8 cellular contexts compared by ENCODE assay signal in the genomic region with DNA sequence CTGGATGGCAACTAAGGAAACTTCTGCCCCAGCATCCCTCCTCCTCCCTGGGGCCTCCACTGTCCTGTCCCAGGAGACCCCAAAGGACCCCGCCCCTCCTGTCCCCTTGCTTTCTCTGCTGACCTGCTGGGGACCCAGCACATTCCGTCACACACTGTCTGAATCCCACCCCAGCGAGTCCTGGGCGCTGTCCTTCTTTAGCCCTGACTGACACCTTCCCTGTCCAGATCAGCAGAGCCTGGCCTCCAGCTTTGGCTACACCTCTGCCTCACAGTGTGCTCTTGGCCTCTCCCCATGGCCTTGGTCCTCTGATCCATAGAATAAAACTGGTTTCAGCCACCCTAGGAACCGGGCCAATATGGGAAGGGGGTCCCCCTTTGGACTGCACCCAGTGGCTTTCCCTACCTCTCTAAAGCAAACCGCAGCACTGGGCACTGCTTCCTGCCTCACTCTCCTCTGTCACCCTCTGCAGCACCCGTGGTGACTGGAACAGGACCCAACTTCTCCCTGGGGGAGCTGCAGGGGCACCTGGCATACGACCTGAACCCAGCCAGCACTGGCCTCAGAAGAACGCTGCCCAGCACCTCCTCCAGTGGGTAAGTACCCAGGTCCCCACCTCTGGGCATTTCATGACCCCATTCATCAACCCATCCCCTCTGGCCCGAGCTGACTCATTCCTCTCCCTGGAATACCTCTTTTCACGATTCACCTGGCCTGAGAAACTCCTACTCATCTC. TPM values are rescaled to one million over a fixed set of nuclear protein-coding genes. Genes with fewer than 3 reads are reported as not detected.
A peak's percentile ranks its signal among the peaks of the same experiment; 100 is the strongest.
DNase-seq lines count a peak whose midpoint lies in the region; ATAC-seq and TF ChIP-seq lines count a peak whose summit lies in the region.

No MANE protein-coding gene starts in this region.

- peak overlapping the region in 6 of 10 experiments; percentile 47 to 71 (median 60); a peak in 6 of 20 replicates for H3K4me3 ChIP-seq in BLaER1 treated with 17β-estradiol and CSF1 and Interleukin-3, amounts not matched to agents 10 nM and 100 nM
- H3K4me3 ChIP-seq in LNCaP clone FGC (ENCODE audit: low read depth, low read length) = peak overlapping the region; percentile 59; the same call in 1 of the 2 replicates
- H3K4me3 ChIP-seq in dorsolateral prefrontal cortex = peak overlapping the region in 41 of 59 donors; percentile 51 to 90 (median 71)
- H3K4me3 ChIP-seq in neural progenitor cell = peak overlapping the region; percentile 65
- no peak overlapping the region for H3K4me3 ChIP-seq in WERI-Rb-1 (ENCODE audit: low read depth, low read length)

- H3K4me1 Mint-ChIP-seq in neural progenitor cell = peaks cover 14% of the 10 kb centered on the region

- no peaks in the 10 kb centered on the region for H3K36me3 Mint-ChIP-seq in neural progenitor cell

- H3K9me3 ChIP-seq in BLaER1 treated with 17β-estradiol and CSF1 and Interleukin-3, amounts not matched to agents 10 nM and 100 nM (replicated peaks in 1 of 11) = peaks cover 0 to 9% (median 4%) of the 10 kb centered on the region in 11 experiments; a peak in 6 of 22 replicates
- H3K9me3 ChIP-seq in neural progenitor cell (ENCODE audit: low read depth) (no peaks in the 10 kb centered on the region), WERI-Rb-1 (ENCODE audit: severe bottlenecking) (no peaks in the 10 kb centered on the region)

- peaks cover 0 to 40% (median 0%) of the 10 kb centered on the region in 11 experiments; a peak in 5 of 22 replicates for H4K20me1 ChIP-seq in BLaER1 treated with 17β-estradiol and CSF1 and Interleukin-3, amounts not matched to agents 10 nM and 100 nM
- H4K20me1 ChIP-seq in neural progenitor cell (ENCODE audit: low read depth) = no peaks in the 10 kb centered on the region

- peak overlapping the region; percentile 97 for H3K4me3 Mint-ChIP-seq in neural progenitor cell

- peak overlapping the region in 9 of 11 experiments; percentile 73 to 86 (median 83); a peak in 13 of 22 replicates for H3K9ac ChIP-seq in BLaER1 treated with 17β-estradiol and CSF1 and Interleukin-3, amounts not matched to agents 10 nM and 100 nM
- no peak overlapping the region for H3K9ac ChIP-seq in neural progenitor cell

- H2AFZ ChIP-seq in neural progenitor cell (replicated peaks) = no peak overlapping the region

- H3K27me3 Mint-ChIP-seq in neural progenitor cell (ENCODE audit: insufficient read depth, low read depth) = peaks cover 18% of the 10 kb centered on the region

- peak overlapping the region; percentile 100 for H3K27ac Mint-ChIP-seq in neural progenitor cell

- peak overlapping the region; percentile 78 to 95 (median 86) for H3K4me2 ChIP-seq in BLaER1 treated with 17β-estradiol and CSF1 and Interleukin-3, amounts not matched to agents 10 nM and 100 nM
- peak overlapping the region; percentile 75 for H3K4me2 ChIP-seq in neural progenitor cell

- peaks cover 63 to 75% (median 69%) of the 10 kb centered on the region in 11 experiments for H3K36me3 ChIP-seq in BLaER1 treated with 17β-estradiol and CSF1 and Interleukin-3, amounts not matched to agents 10 nM and 100 nM
- H3K36me3 ChIP-seq in neural progenitor cell (no peaks in the 10 kb centered on the region), WERI-Rb-1 (peaks cover 53% of the 10 kb centered on the region)

- no peak for ATAC-seq in GM18868 (IDR thresholded peaks at IDR 0.05; ENCODE audit: unreplicated experiment)

- no peaks in the 10 kb centered on the region for H3K27me3 ChIP-seq in BLaER1 treated with 17β-estradiol and CSF1 and Interleukin-3, amounts not matched to agents 10 nM and 100 nM
- H3K27me3 ChIP-seq in dorsolateral prefrontal cortex = no peaks in the 10 kb centered on the region
- no peaks in the 10 kb centered on the region for H3K27me3 ChIP-seq in neural progenitor cell
- no peaks in the 10 kb centered on the region for H3K27me3 ChIP-seq in WERI-Rb-1 (ENCODE audit: insufficient read depth, low read depth, severe bottlenecking)

- peaks cover 43 to 64% (median 58%) of the 10 kb centered on the region in 10 experiments for H3K4me1 ChIP-seq in BLaER1 treated with 17β-estradiol and CSF1 and Interleukin-3, amounts not matched to agents 10 nM and 100 nM
- no peaks in the 10 kb centered on the region for H3K4me1 ChIP-seq in neural progenitor cell

- no peaks in the 10 kb centered on the region for H3K79me2 ChIP-seq in neural progenitor cell (ENCODE audit: low read depth)

- H3K9me3 Mint-ChIP-seq in neural progenitor cell = no peaks in the 10 kb centered on the region

- intact Hi-C loops in dorsolateral prefrontal cortex (cut with DNase I) = loop anchor here (5.0 kb wide), 2 partner anchors 33 to 92 kb away; no protein-coding TSS in a partner anchor

- no peaks in the 10 kb centered on the region for H3F3A ChIP-seq in neural progenitor cell (ENCODE audit: low read depth)

- DNase-seq in LNCaP clone FGC (ENCODE audit: low read depth) (no peak), dorsolateral prefrontal cortex (no peak), neural progenitor cell (ENCODE audit: low spot score) (no peak), WERI-Rb-1 (no peak), iPS-NIHi7 (ENCODE audit: extremely low spot score) (no peak), NCI-H2196 treated with DMSO at 0.1 percent for 48 hours (lab: John Stamatoyannopoulos, UW; ENCODE audit: unreplicated experiment) (no peak)

- TF ChIP-seq CTCF in LNCaP clone FGC (IDR thresholded peaks at IDR 0.05; ENCODE audit: control insufficient read depth, extremely low read depth, insufficient read depth) (no peak), dorsolateral prefrontal cortex (IDR thresholded peaks at IDR 0.05 in 54 of 56, conservative IDR thresholded peaks at IDR 0.05 in 2 of 56; ENCODE audit: low read depth in 1 of 56, partially characterized antibody in 56 of 56) (no peak), neural progenitor cell (IDR thresholded peaks at IDR 0.05) (no peak), WERI-Rb-1 (IDR thresholded peaks at IDR 0.05; ENCODE audit: low read depth, low read length) (no peak)

- peak overlapping the region; percentile 74 to 92 (median 87); a peak in 20 of 22 replicates for H3K27ac ChIP-seq in BLaER1 treated with 17β-estradiol and CSF1 and Interleukin-3, amounts not matched to agents 10 nM and 100 nM
- H3K27ac ChIP-seq in dorsolateral prefrontal cortex (peak overlapping the region in 56 of 59 donors; percentile 36 to 98 (median 92)), neural progenitor cell (no peak overlapping the region), WERI-Rb-1 (no peak overlapping the region)

RNA-seq across cellular contexts. Expression of a gene that starts 46.4 kb away (rescaled TPM):
- 10 to 100 TPM in 4 of 120 experiments, 1 to 10 TPM in 112, under 1 TPM in 3, not detected in 1; 0.80 to 14.7 (median 4.2) TPM for total RNA-seq in dorsolateral prefrontal cortex
- 0.81 and 1.7 TPM in 2 replicates for total RNA-seq in neural progenitor cell (ENCODE audit: low replicate concordance)

RNA-seq across cellular contexts. Expression of a gene that starts 49.3 kb away (rescaled TPM):
- total RNA-seq in dorsolateral prefrontal cortex (1 to 10 TPM in 2 of 120 experiments, not detected in 118; 1.4 to 1.6 TPM), neural progenitor cell (ENCODE audit: low replicate concordance) (not detected in 2 replicates)

Comparison
In these comparisons a context has a peak if more than half of its experiments do, and no peak if none do; other contexts are left out.
1. H3K27ac ChIP-seq: peak in BLaER1 treated with 17β-estradiol and CSF1 and Interleukin-3, amounts not matched to agents 10 nM and 100 nM (11 of 11) and dorsolateral prefrontal cortex (56 of 59); none in neural progenitor cell (single experiment) and WERI-Rb-1 (single experiment).